7 cellular contexts compared by ENCODE assay signal in the genomic region with DNA sequence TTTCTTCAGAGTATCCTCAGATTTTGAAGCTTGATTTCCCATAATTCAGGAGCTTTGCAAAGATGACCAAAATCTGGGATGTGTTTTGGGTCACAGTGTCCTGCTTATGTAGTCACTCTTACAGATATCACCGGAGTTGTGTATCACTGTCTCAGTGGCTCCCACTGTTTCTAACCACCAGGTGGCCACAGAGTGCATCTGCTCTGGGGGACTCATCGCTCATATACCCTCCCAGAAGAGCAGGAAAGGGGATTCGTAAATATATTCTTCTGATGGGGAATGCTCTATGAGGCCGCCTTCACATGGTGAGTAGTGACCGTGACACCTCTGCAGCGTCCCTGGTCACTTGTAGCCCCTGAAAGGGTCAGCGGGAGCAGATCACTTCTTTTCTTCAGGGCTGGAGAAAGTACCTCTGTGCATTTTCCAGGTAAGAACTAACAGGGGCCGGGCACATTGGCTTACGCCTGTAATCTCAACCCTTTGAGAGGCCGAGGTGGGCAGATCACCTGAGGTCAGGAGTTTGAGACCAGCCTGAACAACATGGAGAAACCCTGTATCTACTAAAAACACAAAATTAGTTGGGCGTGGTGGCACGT.
DNase-seq lines count a peak whose midpoint lies in the region; ATAC-seq and TF ChIP-seq lines count a peak whose summit lies in the region.
"Not testable (repeated sequence)": the region's sequence is repeated elsewhere in the genome, so short reads cannot be mapped to it uniquely, and the experiment has no call there.

No MANE protein-coding gene starts in this region.

- not testable (repeated sequence) for H3K4me3 Mint-ChIP-seq in activated CD8-positive, alpha-beta T cell treated with anti-CD3 and anti-CD28 coated beads for 36 hours

- H4K20me1 ChIP-seq in OCI-LY3 (ENCODE audit: insufficient read depth, low read length) = not testable (repeated sequence)

- TF ChIP-seq CTCF in OCI-LY3 (IDR thresholded peaks at IDR 0.05; ENCODE audit: low read depth, low read length) (peak; percentile 66), cardiac fibroblast (IDR thresholded peaks at IDR 0.05; ENCODE audit: low read depth, low read length) (peak; percentile 60), parathyroid adenoma (IDR thresholded peaks at IDR 0.05) (peak; percentile 58)
- peak; percentile 70 for TF ChIP-seq CTCF in activated CD8-positive, alpha-beta T cell treated with anti-CD3 and anti-CD28 coated beads for 36 hours (IDR thresholded peaks at IDR 0.05)

- not testable (repeated sequence) for H3K27me3 Mint-ChIP-seq in activated CD8-positive, alpha-beta T cell treated with anti-CD3 and anti-CD28 coated beads for 36 hours

- not testable (repeated sequence) for H3K36me3 Mint-ChIP-seq in activated CD8-positive, alpha-beta T cell treated with anti-CD3 and anti-CD28 coated beads for 36 hours (ENCODE audit: low read depth)

- CTCF ChIA-PET in activated CD8-positive, alpha-beta T cell treated with anti-CD3 and anti-CD28 coated beads for 36 hours (lab: Charles Lee) = not testable (repeated sequence)

- peak overlapping the region; percentile 68 for H3K4me3 ChIP-seq in OCI-LY3 (ENCODE audit: low read length)
- H3K4me3 ChIP-seq in cardiac fibroblast (replicated peaks in 1 of 2; ENCODE audit: low read depth in 2 of 2, low read length in 2 of 2); right cardiac atrium (ENCODE audit: low read length); parathyroid adenoma (ENCODE audit: low read depth, low read length): not testable (repeated sequence)

- intact Hi-C loops in activated CD8-positive, alpha-beta T cell treated with anti-CD3 and anti-CD28 coated beads for 36 hours (cut with micrococcal nuclease); right cardiac atrium (cut with DNase I): not testable (repeated sequence)

- H2AFZ ChIP-seq in OCI-LY3 (ENCODE audit: low read depth, low read length) = peak overlapping the region; percentile 88
- peak overlapping the region; percentile 28 for H2AFZ ChIP-seq in parathyroid adenoma

- DNase-seq in EH (ENCODE audit: low read depth) = peak; percentile 27
- DNase-seq in Kasumi-1 (lab: John Stamatoyannopoulos, UW) = peak; percentile 12 to 24
- peak; percentile 53 for DNase-seq in activated CD8-positive, alpha-beta T cell treated with anti-CD3 and anti-CD28 coated beads for 36 hours
- DNase-seq in cardiac fibroblast (ENCODE audit: low read depth in 2 of 2) = peak; percentile 5 to 19
- peak; percentile 21 to 40 (median 35) for DNase-seq in right cardiac atrium

- not testable (repeated sequence) for H3K79me2 ChIP-seq in OCI-LY3 (ENCODE audit: low read length); parathyroid adenoma

- 51% methylated on average over 12 of the region's 12 CpGs for WGBS in right cardiac atrium

- H3K27ac ChIP-seq in OCI-LY3 (ENCODE audit: low read length); right cardiac atrium (ENCODE audit: low read length); parathyroid adenoma: not testable (repeated sequence)

- not testable (repeated sequence) for H3K9me3 ChIP-seq in OCI-LY3 (ENCODE audit: insufficient read depth, low read length); right cardiac atrium (ENCODE audit: control insufficient read depth, low read length); parathyroid adenoma (ENCODE audit: control insufficient read depth, low read length)

- not testable (repeated sequence) for H3K9ac ChIP-seq in OCI-LY3 (ENCODE audit: low read length); parathyroid adenoma

- peak; percentile 65 for ATAC-seq in activated CD8-positive, alpha-beta T cell treated with anti-CD3 and anti-CD28 coated beads for 36 hours
- ATAC-seq in right cardiac atrium = peak; percentile 55 to 61

- not testable (repeated sequence) for H3K27me3 ChIP-seq in OCI-LY3 (ENCODE audit: low read depth, low read length); right cardiac atrium (ENCODE audit: control insufficient read depth, insufficient read depth); parathyroid adenoma (ENCODE audit: control insufficient read depth, insufficient read depth, low read length)

- H3K4me2 ChIP-seq in OCI-LY3 (ENCODE audit: low read length) = peak overlapping the region; percentile 80
- H3K4me2 ChIP-seq in parathyroid adenoma (ENCODE audit: low read length) = not testable (repeated sequence)

- POLR2A ChIA-PET in activated CD8-positive, alpha-beta T cell treated with anti-CD3 and anti-CD28 coated beads for 36 hours (lab: Charles Lee) = not testable (repeated sequence)

- H3K9me3 Mint-ChIP-seq in activated CD8-positive, alpha-beta T cell treated with anti-CD3 and anti-CD28 coated beads for 36 hours = not testable (repeated sequence)

- H3K27ac Mint-ChIP-seq in activated CD8-positive, alpha-beta T cell treated with anti-CD3 and anti-CD28 coated beads for 36 hours = not testable (repeated sequence)

- not testable (repeated sequence) for H3K36me3 ChIP-seq in OCI-LY3 (replicated peaks; ENCODE audit: low read depth, low read length); parathyroid adenoma (ENCODE audit: control insufficient read depth, insufficient read depth, low read length)

- not testable (repeated sequence) for H3K4me1 Mint-ChIP-seq in activated CD8-positive, alpha-beta T cell treated with anti-CD3 and anti-CD28 coated beads for 36 hours (ENCODE audit: low read depth)

- H3K4me1 ChIP-seq in OCI-LY3 (ENCODE audit: low read length); right cardiac atrium (ENCODE audit: control insufficient read depth, insufficient read depth, low read length); parathyroid adenoma: not testable (repeated sequence)
